13 cellular contexts compared by ENCODE assay signal in genomic region chr10:90652519-90652918, GRCh38.
A peak's percentile ranks its signal among the peaks of the same experiment; 100 is the strongest.
DNase-seq lines count a peak whose midpoint lies in the region; ATAC-seq, FAIRE-seq and TF ChIP-seq lines count a peak whose summit lies in the region.
"Had no signal": no experiment of that assay in that cellular context is flagged by ENCODE, and none has a peak within 500 bp of the region (broad histone marks: within the 10 kb centered on the region; RNA-seq: fewer than 3 reads in every experiment).

No MANE protein-coding gene starts in this region.

- no peak for TF ChIP-seq EP300 in A549 (IDR thresholded peaks at IDR 0.05)

- H3K4me2 ChIP-seq in A549, result no peak overlapping the region

- POLR2A ChIA-PET in A549 (lab: Yijun Ruan, JAX), result no interaction called here

- TF ChIP-seq POLR2A in A549 (IDR thresholded peaks at IDR 0.05; ENCODE audit: low read length), result no peak

- peak; percentile 12; the same call in 1 of the 3 replicates for TF ChIP-seq CTCF in A549 (IDR thresholded peaks at IDR 0.05)
- peak; percentile 11 for TF ChIP-seq CTCF in GM20000 (IDR thresholded peaks at IDR 0.05; ENCODE audit: extremely low read depth, missing control alignments)
- TF ChIP-seq CTCF in fibroblast of villous mesenchyme (IDR thresholded peaks at IDR 0.05; ENCODE audit: insufficient read depth, low read depth, low read length), result peak; percentile 61
- TF ChIP-seq CTCF in dorsolateral prefrontal cortex (IDR thresholded peaks at IDR 0.05 in 54 of 56, conservative IDR thresholded peaks at IDR 0.05 in 2 of 56; ENCODE audit: low read depth in 1 of 56, partially characterized antibody in 56 of 56), result peak in 9 of 56 donors; percentile 7 to 29 (median 17)

- H3K4me3 ChIP-seq in A549 (no peak overlapping the region), fibroblast of villous mesenchyme (ENCODE audit: low read depth, low read length) (no peak overlapping the region), dorsolateral prefrontal cortex (no peak overlapping the region)
- H3K4me3 ChIP-seq: esophagus muscularis mucosa, vagina had no signal

- DNase-seq in A549 (ENCODE audit: low read depth in 1 of 2, low spot score in 1 of 2) (peak in 1 of 2 experiments; percentile 17), GM20000 (ENCODE audit: low spot score) (peak; percentile 4), RKO (ENCODE audit: low spot score) (peak; percentile 21), fibroblast of villous mesenchyme (ENCODE audit: low read depth) (peak; percentile 38), NCI-H146 treated with DMSO at 0.1 percent for 48 hours (lab: John Stamatoyannopoulos, UW; ENCODE audit: unreplicated experiment) (no peak), dorsolateral prefrontal cortex (no peak)
- DNase-seq in stimulated activated CD4-positive, alpha-beta T cell treated with anti-CD3 and anti-CD28 coated beads, Interleukin-1b, Interleukin-23, amount 100 ng/mL, for 48 hours, result no peak
- DNase-seq: activated gamma-delta T cell; CD4-positive, alpha-beta memory T cell; NCI-H1930 had no signal

- no peak for FAIRE-seq in A549 (lab: Jason Lieb, UNC)

- H3K9me3 ChIP-seq in A549, result no peaks in the 10 kb centered on the region
- H3K9me3 ChIP-seq: vagina had no signal

- CTCF ChIA-PET in A549 (lab: Yijun Ruan, JAX), result interaction anchor here (1.3 kb wide), 1 partner anchor 504 kb away, joined by 3 read pairs; no protein-coding TSS in a partner anchor

- no peaks in the 10 kb centered on the region for H3K4me1 ChIP-seq in A549
- H3K4me1 ChIP-seq: esophagus muscularis mucosa, vagina had no signal

- no peak overlapping the region for H3K27ac ChIP-seq in A549
- no peak overlapping the region for H3K27ac ChIP-seq in dorsolateral prefrontal cortex
- H3K27ac ChIP-seq: esophagus muscularis mucosa, vagina had no signal

- intact Hi-C loops in dorsolateral prefrontal cortex (cut with DNase I), result no loop called here

- peaks cover 0 to 5% (median 0%) of the 10 kb centered on the region in 45 donors for H3K27me3 ChIP-seq in dorsolateral prefrontal cortex
- H3K27me3 ChIP-seq: esophagus muscularis mucosa, vagina had no signal

- peak; percentile 13 to 36; a peak in 2 of 5 replicates for TF ChIP-seq RAD21 in A549 (conservative IDR thresholded peaks at IDR 0.05 in 1 of 2, IDR thresholded peaks at IDR 0.05 in 1 of 2)

- ATAC-seq in A549, result peak in 1 of 2 experiments; percentile 49; a peak in 1 of 6 replicates
- no peak for ATAC-seq in HG02938 (IDR thresholded peaks at IDR 0.05; ENCODE audit: unreplicated experiment)

TF ChIP-seq in A549, 52 proteins besides CTCF, POLR2A, EP300 and RAD21:
- TF ChIP-seq FOSB (CRISPR knock-in tag; IDR thresholded peaks at IDR 0.05), result no peak
- TF ChIP-seq, protein P1, sequence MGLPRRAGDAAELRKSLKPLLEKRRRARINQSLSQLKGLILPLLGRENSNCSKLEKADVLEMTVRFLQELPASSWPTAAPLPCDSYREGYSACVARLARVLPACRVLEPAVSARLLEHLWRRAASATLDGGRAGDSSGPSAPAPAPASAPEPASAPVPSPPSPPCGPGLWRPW (IDR thresholded peaks at IDR 0.05), result no peak
- no peak for TF ChIP-seq MAX (IDR thresholded peaks at IDR 0.05)
- no peak for TF ChIP-seq CBX2 (IDR thresholded peaks at IDR 0.05; ENCODE audit: borderline replicate concordance, low read depth)
- no peak for TF ChIP-seq HOXB5 (CRISPR knock-in tag; IDR thresholded peaks at IDR 0.05)
- no peak for TF ChIP-seq JUNB (IDR thresholded peaks at IDR 0.05)
- no peak for TF ChIP-seq RFX5 (IDR thresholded peaks at IDR 0.05)
- no peak for TF ChIP-seq SMC3 (IDR thresholded peaks at IDR 0.05)
- TF ChIP-seq PHF8 (IDR thresholded peaks at IDR 0.05; ENCODE audit: borderline replicate concordance, low read depth), result no peak
- TF ChIP-seq USF2 (IDR thresholded peaks at IDR 0.05), result no peak
- TF ChIP-seq RCOR1 (IDR thresholded peaks at IDR 0.05; ENCODE audit: low read depth, low read length), result no peak
- no peak for TF ChIP-seq HOXB13 (CRISPR knock-in tag; IDR thresholded peaks at IDR 0.05; ENCODE audit: low read depth)
- no peak for TF ChIP-seq RNF2 (IDR thresholded peaks at IDR 0.05; ENCODE audit: borderline replicate concordance, low read depth)
- no peak for TF ChIP-seq EHF (CRISPR knock-in tag; IDR thresholded peaks at IDR 0.05)
- no peak for TF ChIP-seq HOXA7 (CRISPR knock-in tag; IDR thresholded peaks at IDR 0.05)
TF ChIP-seq in A549: peak in this region for 0.

Comparison
In these comparisons a context has a peak if more than half of its experiments do, and no peak if none do; other contexts are left out.
1. DNase-seq: peak in GM20000 (single experiment), RKO (single experiment) and fibroblast of villous mesenchyme (single experiment); none in stimulated activated CD4-positive, alpha-beta T cell treated with anti-CD3 and anti-CD28 coated beads, Interleukin-1b, Interleukin-23, amount 100 ng/mL, for 48 hours (single experiment), NCI-H146 treated with DMSO at 0.1 percent for 48 hours (single experiment) and dorsolateral prefrontal cortex (0 of 10).